In genomic region chr17:1829189-1829578, GRCh38 we compare ENCODE assay signal across 8 cellular contexts. TPM values are rescaled to one million over a fixed set of nuclear protein-coding genes. Genes with fewer than 3 reads are reported as not detected.
DNase-seq lines count a peak whose midpoint lies in the region; ATAC-seq, FAIRE-seq and TF ChIP-seq lines count a peak whose summit lies in the region.

No MANE protein-coding gene starts in this region.

- FAIRE-seq in RCC 7860 (lab: Jason Lieb, UNC): no peak

- H3K9me2 ChIP-seq in OCI-LY7 (ENCODE audit: insufficient read depth, low read length): no peaks in the 10 kb centered on the region

- H3K9me3 ChIP-seq in OCI-LY7 (ENCODE audit: low read length): no peaks in the 10 kb centered on the region
- H3K9me3 ChIP-seq in effector memory CD4-positive, alpha-beta T cell (ENCODE audit: control insufficient read depth, low read length): no peaks in the 10 kb centered on the region
- no peaks in the 10 kb centered on the region for H3K9me3 ChIP-seq in muscle layer of colon (ENCODE audit: low read length)

- H4K20me1 ChIP-seq in OCI-LY7 (ENCODE audit: insufficient read depth, low read length): peaks cover 7% of the 10 kb centered on the region; the same call in 1 of the 2 replicates

- H3K36me3 ChIP-seq in OCI-LY7 (ENCODE audit: insufficient read depth, low read length) (peaks cover 58% of the 10 kb centered on the region), muscle layer of colon (ENCODE audit: insufficient read depth, low read length) (peaks cover 19% of the 10 kb centered on the region)
- peaks cover 10% of the 10 kb centered on the region for H3K36me3 ChIP-seq in effector memory CD4-positive, alpha-beta T cell (ENCODE audit: control insufficient read depth, insufficient read depth, low read length)

- H3K4me2 ChIP-seq in OCI-LY7 (ENCODE audit: low read length): peak overlapping the region; percentile 95

- TF ChIP-seq CTCF in AG10803 (conservative IDR thresholded peaks at IDR 0.05; ENCODE audit: low read length): no peak
- no peak for TF ChIP-seq CTCF in OCI-LY7 (conservative IDR thresholded peaks at IDR 0.05; ENCODE audit: low read length)

- POLR2A ChIA-PET in OCI-LY7 (lab: Charles Lee): interaction anchor here (0.6 to 1.4 kb wide), 4 partner anchors 63 to 628 kb away, joined by 3 to 5 read pairs (median 4); no protein-coding TSS in a partner anchor

- H3K4me1 ChIP-seq in OCI-LY7 (ENCODE audit: insufficient read depth, low read length, poor library complexity, severe bottlenecking): peaks cover 39% of the 10 kb centered on the region
- H3K4me1 ChIP-seq in effector memory CD4-positive, alpha-beta T cell (ENCODE audit: control insufficient read depth, insufficient read depth, low read length, poor library complexity, severe bottlenecking): peaks cover 21% of the 10 kb centered on the region
- H3K4me1 ChIP-seq in muscle layer of colon (ENCODE audit: insufficient read depth, low read length): peaks cover 15% of the 10 kb centered on the region

- H2AFZ ChIP-seq in OCI-LY7 (ENCODE audit: low read length): peak overlapping the region; percentile 57

- DNase-seq in AG10803 (ENCODE audit: low read depth) (no peak), OCI-LY7 (ENCODE audit: low spot score) (peak; percentile 14), DMS153 treated with DMSO at 0.1 percent for 48 hours (lab: John Stamatoyannopoulos, UW; ENCODE audit: unreplicated experiment) (no peak), RCC 7860 (ENCODE audit: low spot score) (no peak)
- no peak for DNase-seq in effector memory CD4-positive, alpha-beta T cell

- intact Hi-C loops in OCI-LY7 (cut with micrococcal nuclease; ENCODE audit: unreplicated experiment): no loop called here

- H3K27ac ChIP-seq in OCI-LY7 (ENCODE audit: low read depth, low read length, poor library complexity, severe bottlenecking) (peak overlapping the region; percentile 70), muscle layer of colon (ENCODE audit: low read depth, low read length) (peak overlapping the region; percentile 92)
- H3K27ac ChIP-seq in effector memory CD4-positive, alpha-beta T cell (ENCODE audit: insufficient read depth, low read length, poor library complexity, severe bottlenecking): peak overlapping the region; percentile 74

- H3K4me3 ChIP-seq in AG10803 (ENCODE audit: low read length) (peak overlapping the region; percentile 91), OCI-LY7 (ENCODE audit: low read depth, low read length, poor library complexity, severe bottlenecking) (peak overlapping the region; percentile 78), muscle layer of colon (ENCODE audit: low read depth in 1 of 2, low read length in 2 of 2) (peak overlapping the region; percentile 88 to 98)
- peak overlapping the region; percentile 100 for H3K4me3 ChIP-seq in effector memory CD4-positive, alpha-beta T cell (ENCODE audit: insufficient read depth, low read depth, low read length, poor library complexity, severe bottlenecking)

- CTCF ChIA-PET in OCI-LY7 (lab: Charles Lee; ENCODE audit: unreplicated experiment): interaction anchor here (0.6 kb wide), 1 partner anchor 12 kb away, joined by 3 read pairs; no protein-coding TSS in a partner anchor

- H3K27me3 ChIP-seq in effector memory CD4-positive, alpha-beta T cell (replicated peaks; ENCODE audit: control insufficient read depth, insufficient read depth, low read length, poor library complexity, severe bottlenecking): no peaks in the 10 kb centered on the region
- H3K27me3 ChIP-seq in muscle layer of colon (ENCODE audit: control insufficient read depth in 1 of 2, insufficient read depth in 2 of 2, low read length in 2 of 2): no peaks in the 10 kb centered on the region

- peak overlapping the region; percentile 38 for H3K9ac ChIP-seq in muscle layer of colon (ENCODE audit: low read length)

- BruUV-seq in OCI-LY7 (replicated peaks; lab: Mats Ljungman, UMichigan): no TSS peak

- H3K79me2 ChIP-seq in OCI-LY7 (ENCODE audit: insufficient read depth, low read depth, low read length): peaks cover 57% of the 10 kb centered on the region

- peak; percentile 12 for ATAC-seq in GM19452 (IDR thresholded peaks at IDR 0.05; ENCODE audit: unreplicated experiment)
- no peak for ATAC-seq in HG03095 (IDR thresholded peaks at IDR 0.05; ENCODE audit: unreplicated experiment)

RNA-seq across cellular contexts. Expression of gene SMYD4, which starts 0.5 kb away (rescaled TPM):
- 21.3 and 27.5 TPM in 2 replicates for total RNA-seq in OCI-LY7 (2014; rRNA removed; shearing (Covaris generic))
- total RNA-seq in OCI-LY7 (2022): 33.5 and 36.4 TPM in 2 replicates

RNA-seq across cellular contexts. Expression of gene RPA1, which starts 0.6 kb away (rescaled TPM):
- 55.5 and 90.2 TPM in 2 replicates for total RNA-seq in OCI-LY7 (2014; rRNA removed; shearing (Covaris generic))
- 184 and 196 TPM in 2 replicates for total RNA-seq in OCI-LY7 (2022)
